In the genomic region with DNA sequence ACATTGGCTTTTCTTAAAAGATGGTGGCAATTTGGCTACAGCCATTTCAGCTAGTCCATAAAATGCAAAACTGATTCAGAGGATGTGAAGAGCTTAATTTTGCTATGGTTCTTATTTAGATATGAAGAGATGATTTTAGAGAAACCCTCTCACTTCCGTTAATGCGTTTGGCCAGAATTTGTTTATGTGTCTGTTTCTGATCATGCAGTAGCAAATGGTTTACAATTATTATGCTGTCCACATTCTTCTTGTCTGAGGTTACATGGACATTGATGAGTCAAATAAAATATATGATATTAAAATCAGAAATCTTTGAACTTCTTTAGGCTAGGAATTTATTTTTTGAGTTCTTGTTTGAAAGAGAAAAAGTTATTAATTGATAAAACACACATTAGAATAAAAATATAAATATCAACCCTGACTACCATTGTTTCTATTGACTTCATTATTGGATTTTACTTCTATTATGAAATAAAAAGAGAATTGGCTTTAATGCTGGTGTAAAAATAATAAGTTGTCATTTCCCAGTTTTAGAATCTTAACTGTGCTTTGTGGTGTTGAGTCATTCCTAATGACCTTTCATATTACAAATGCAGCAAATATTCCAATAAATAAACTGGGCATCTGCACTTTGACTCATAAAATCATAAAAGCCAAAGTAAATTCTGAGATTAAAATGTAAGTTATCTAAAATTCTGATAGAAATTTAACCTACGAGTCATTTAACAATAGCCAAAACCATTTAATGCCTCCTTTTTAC, we compare ENCODE assay signal across 16 cellular contexts.
A peak's percentile ranks its signal among the peaks of the same experiment; 100 is the strongest.
DNase-seq lines count a peak whose midpoint lies in the region; ATAC-seq, FAIRE-seq and TF ChIP-seq lines count a peak whose summit lies in the region.
"Had no signal": no experiment of that assay in that cellular context is flagged by ENCODE, and none has a peak within 500 bp of the region (broad histone marks: within the 10 kb centered on the region; RNA-seq: fewer than 3 reads in every experiment).

No MANE protein-coding gene starts in this region.

- POLR2A ChIA-PET in endothelial cell of umbilical vein (lab: Charles Lee) (no interaction called here), A673 (lab: Charles Lee; ENCODE audit: low non-redundant PET) (no interaction called here)

- ATAC-seq in GM18873 (IDR thresholded peaks at IDR 0.05; ENCODE audit: low FRiP score, unreplicated experiment) = no peak
- ATAC-seq: left ventricle myocardium superior; stimulated activated naive CD8-positive, alpha-beta T cell treated with anti-CD3 and anti-CD28 coated beads, Interleukin-15, Interleukin-2, amounts not matched to agents 100 U/mL and 50 U/mL, for 24 hours had no signal

- H3K9me1 ChIP-seq in endothelial cell of umbilical vein (replicated peaks; ENCODE audit: control insufficient read depth, extremely low read depth, insufficient read depth, low read length) = no peaks in the 10 kb centered on the region

- no peaks in the 10 kb centered on the region for H3K79me2 ChIP-seq in endothelial cell of umbilical vein (ENCODE audit: control insufficient read depth, insufficient read depth, low read length)

- no peak for TF ChIP-seq POLR2A in endothelial cell of umbilical vein (IDR thresholded peaks at IDR 0.05; ENCODE audit: low read depth, low read length)

- CTCF ChIA-PET in endothelial cell of umbilical vein (lab: Charles Lee) (interaction anchor here (0.7 to 2.0 kb wide), 2 partner anchors 11 to 75 kb away, joined by 3 to 5 read pairs; no protein-coding TSS in a partner anchor), A673 (lab: Charles Lee) (no interaction called here)

- FAIRE-seq in RCC 7860 (lab: Jason Lieb, UNC) = peak; percentile 77
- FAIRE-seq in endothelial cell of umbilical vein (lab: Jason Lieb, UNC) = no peak
- FAIRE-seq: TTC549 had no signal

- peak overlapping the region; percentile 89 for H2AFZ ChIP-seq in endothelial cell of umbilical vein (ENCODE audit: low read depth, low read length)

- peak overlapping the region; percentile 74 for H3K4me2 ChIP-seq in endothelial cell of umbilical vein (ENCODE audit: insufficient read depth, low read length)

- DNase-seq in AG20443 (ENCODE audit: low spot score) (peak; percentile 29), RCC 7860 (ENCODE audit: low spot score) (no peak), endothelial cell of umbilical vein (ENCODE audit: low read depth, low spot score) (peak; percentile 64), lung microvascular endothelial cell (ENCODE audit: low read depth in 2 of 2) (peak; percentile 28 to 64), activated gamma-delta T cell (lab: John Stamatoyannopoulos, UW) (no peak), A673 (ENCODE audit: low spot score) (no peak)
- DNase-seq in activated naive CD4-positive, alpha-beta T cell treated with anti-CD3 and anti-CD28 coated beads, Interleukin-2, amount 50 U/mL, for 16 hours = no peak
- DNase-seq: activated CD4-positive, alpha-beta T cell treated with anti-CD3 and anti-CD28 coated beads, Interleukin-2, amount 10 ng/mL, durations not matched to agents 7 days and 5 days; KBM-7; left ventricle myocardium superior; naive B cell; NCI-H146; NCI-H345; stimulated activated naive CD8-positive, alpha-beta T cell treated with anti-CD3 and anti-CD28 coated beads, Interleukin-15, Interleukin-2, amounts not matched to agents 100 U/mL and 50 U/mL, for 24 hours had no signal

- intact Hi-C loops in endothelial cell of umbilical vein (cut with micrococcal nuclease) (loop anchor here (1.0 to 10.0 kb wide), 6 partner anchors 11 to 1474 kb away; partner anchors contain the start of gene CITED2), A673 (cut with micrococcal nuclease; ENCODE audit: unreplicated experiment) (no loop called here)

- TF ChIP-seq CTCF in endothelial cell of umbilical vein (IDR thresholded peaks at IDR 0.05; ENCODE audit: extremely low read depth in 1 of 2, insufficient read depth in 1 of 2, low read depth in 1 of 2, low read length in 2 of 2) (no peak), A673 (conservative IDR thresholded peaks at IDR 0.05; ENCODE audit: low read depth, low read length) (no peak)

- H3K9me3 ChIP-seq in endothelial cell of umbilical vein (replicated peaks; ENCODE audit: control insufficient read depth, insufficient read depth, low read length) = no peaks in the 10 kb centered on the region
- no peaks in the 10 kb centered on the region for H3K9me3 ChIP-seq in A673 (ENCODE audit: low read depth, low read length, poor library complexity, severe bottlenecking)

- BruUV-seq in endothelial cell of umbilical vein (replicated peaks; lab: Mats Ljungman, UMichigan) = TSS peak; percentile 32
- BruUV-seq in A673 (replicated peaks; lab: Mats Ljungman, UMichigan) = no TSS peak

- H3K9ac ChIP-seq in endothelial cell of umbilical vein (replicated peaks; ENCODE audit: extremely low read depth, insufficient read depth, low read length) = peak overlapping the region; percentile 55

- dilution Hi-C loops in endothelial cell of umbilical vein (cut with MboI; ENCODE audit: extremely low pct_ligation_motif_present, low sequenced_read_pairs) = no loop called here

- H3K27ac ChIP-seq in endothelial cell of umbilical vein (ENCODE audit: insufficient read depth, low read depth, low read length) (peak overlapping the region; percentile 78), A673 (ENCODE audit: low read depth, low read length, poor library complexity, severe bottlenecking) (no peak overlapping the region)

- no peaks in the 10 kb centered on the region for H4K20me1 ChIP-seq in endothelial cell of umbilical vein (replicated peaks; ENCODE audit: control insufficient read depth, extremely low read depth, insufficient read depth, low read length)

- H3K36me3 ChIP-seq in endothelial cell of umbilical vein (ENCODE audit: control insufficient read depth in 2 of 2, extremely low read depth in 1 of 2, insufficient read depth in 2 of 2, low read length in 2 of 2) = no peaks in the 10 kb centered on the region
- H3K36me3 ChIP-seq in A673 (ENCODE audit: insufficient read depth, low read length, poor library complexity, severe bottlenecking) = no peaks in the 10 kb centered on the region

- H3K4me3 ChIP-seq in endothelial cell of umbilical vein (replicated peaks in 1 of 3; ENCODE audit: insufficient read depth in 1 of 3, low read depth in 1 of 3, low read length in 3 of 3) = no peak overlapping the region
- no peak overlapping the region for H3K4me3 ChIP-seq in A673 (ENCODE audit: low read depth, low read length, poor library complexity, severe bottlenecking)

- peaks cover 47% of the 10 kb centered on the region for H3K4me1 ChIP-seq in endothelial cell of umbilical vein (ENCODE audit: control insufficient read depth, extremely low read depth, insufficient read depth, low read length)
- no peaks in the 10 kb centered on the region for H3K4me1 ChIP-seq in A673 (ENCODE audit: insufficient read depth, low read length, poor library complexity, severe bottlenecking)

- H3K27me3 ChIP-seq in endothelial cell of umbilical vein (ENCODE audit: control insufficient read depth in 2 of 2, insufficient read depth in 2 of 2, low read length in 2 of 2) (no peaks in the 10 kb centered on the region), A673 (replicated peaks; ENCODE audit: insufficient read depth, low read depth, low read length, poor library complexity) (no peaks in the 10 kb centered on the region)

TF ChIP-seq in endothelial cell of umbilical vein, 7 proteins besides CTCF, POLR2A, EP300 and RAD21:
- no peak for TF ChIP-seq POLR2AphosphoS5 (IDR thresholded peaks at IDR 0.05; ENCODE audit: insufficient read depth, low read depth, low read length)
- peak; percentile 84 for TF ChIP-seq FOS (IDR thresholded peaks at IDR 0.05; ENCODE audit: borderline replicate concordance, insufficient read depth, low read length)
- peak; percentile 58 for TF ChIP-seq JUN (IDR thresholded peaks at IDR 0.05; ENCODE audit: borderline replicate concordance, insufficient read depth, insufficient read length, low read depth)

Comparison
In these comparisons a context has a peak if more than half of its experiments do, and no peak if none do; other contexts are left out.
1. DNase-seq: peak in AG20443 (single experiment), endothelial cell of umbilical vein (single experiment) and lung microvascular endothelial cell (2 of 2); none in RCC 7860 (single experiment), activated gamma-delta T cell (single experiment), activated naive CD4-positive, alpha-beta T cell treated with anti-CD3 and anti-CD28 coated beads, Interleukin-2, amount 50 U/mL, for 16 hours (single experiment) and A673 (single experiment).